ENCODE assay signal across 24 cellular contexts in genomic region chr15:98123834-98124233, GRCh38.
DNase-seq lines count a peak whose midpoint lies in the region; ATAC-seq and TF ChIP-seq lines count a peak whose summit lies in the region.
"Had no signal": no experiment of that assay in that cellular context is flagged by ENCODE, and none has a peak within 500 bp of the region (broad histone marks: within the 10 kb centered on the region; RNA-seq: fewer than 3 reads in every experiment).

No MANE protein-coding gene starts in this region.

- H3K4me1 ChIP-seq in SK-N-SH (ENCODE audit: control insufficient read depth in 1 of 2, insufficient read depth in 2 of 2, low read depth in 1 of 2, low read length in 1 of 2): no peaks in the 10 kb centered on the region; a peak in 1 of 4 replicates
- H3K4me1 ChIP-seq: BLaER1, heart left ventricle had no signal

- no peak overlapping the region for H3K9ac ChIP-seq in SK-N-SH
- H3K9ac ChIP-seq: BLaER1 had no signal

- H3K4me3 ChIP-seq in SK-N-SH (ENCODE audit: low read depth in 2 of 2, low read length in 1 of 2): no peak overlapping the region
- no peak overlapping the region for H3K4me3 ChIP-seq in fibroblast of the aortic adventitia (ENCODE audit: low read depth, low read length)
- H3K4me3 ChIP-seq: BLaER1, heart left ventricle had no signal

- peaks cover 9% of the 10 kb centered on the region for H3F3A ChIP-seq in SK-N-SH (replicated peaks; ENCODE audit: insufficient read depth)

- H3K27me3 ChIP-seq in SK-N-SH (ENCODE audit: insufficient read depth): no peaks in the 10 kb centered on the region
- H3K27me3 ChIP-seq: BLaER1 had no signal

- TF ChIP-seq EP300 in SK-N-SH (IDR thresholded peaks at IDR 0.05; ENCODE audit: borderline replicate concordance in 1 of 2, low read depth in 1 of 2, low read length in 1 of 2): no peak

- H2AFZ ChIP-seq in SK-N-SH (ENCODE audit: low read depth): peak overlapping the region; percentile 11; the same call in 1 of the 2 replicates

- H3K9me3 ChIP-seq in SK-N-SH: no peaks in the 10 kb centered on the region
- H3K9me3 ChIP-seq: BLaER1, heart left ventricle had no signal

- TF ChIP-seq CTCF in SK-N-SH (IDR thresholded peaks at IDR 0.05) (no peak), fibroblast of the aortic adventitia (IDR thresholded peaks at IDR 0.05; ENCODE audit: insufficient read depth, low read length) (no peak)

- H3K27ac ChIP-seq in SK-N-SH (ENCODE audit: low read depth in 2 of 2, low read length in 1 of 2): no peak overlapping the region
- H3K27ac ChIP-seq: 22Rv1, BLaER1, HL-60 had no signal

- H3K27ac Mint-ChIP-seq in activated CD4-positive, alpha-beta T cell treated with anti-CD3 and anti-CD28 coated beads, Interleukin-2, amount 10 ng/mL, durations not matched to agents 7 days and 5 days: no peak overlapping the region
- H3K27ac Mint-ChIP-seq: stimulated activated naive CD8-positive, alpha-beta T cell treated with anti-CD3 and anti-CD28 coated beads, Interleukin-15, amount 100 ng/mL, for 72 hours; type B pancreatic cell; WTC11 had no signal

- ATAC-seq in SK-N-SH treated with all-trans-retinoic acid at 6 μM for 48 hours (no peak), HG02571 (IDR thresholded peaks at IDR 0.05; ENCODE audit: unreplicated experiment) (no peak), GM18868 (IDR thresholded peaks at IDR 0.05; ENCODE audit: unreplicated experiment) (no peak)
- ATAC-seq: heart left ventricle; Panc1; stimulated activated naive CD8-positive, alpha-beta T cell treated with anti-CD3 and anti-CD28 coated beads, Interleukin-15, amount 100 ng/mL, for 72 hours; WTC11 had no signal

- H3K9me2 ChIP-seq in SK-N-SH: no peaks in the 10 kb centered on the region

- peak overlapping the region; percentile 44 for H3K4me2 ChIP-seq in SK-N-SH
- H3K4me2 ChIP-seq: BLaER1 had no signal

- no peak overlapping the region for H3K4me3 Mint-ChIP-seq in activated CD4-positive, alpha-beta T cell treated with anti-CD3 and anti-CD28 coated beads, Interleukin-2, amount 10 ng/mL, durations not matched to agents 7 days and 5 days
- H3K4me3 Mint-ChIP-seq: stimulated activated naive CD8-positive, alpha-beta T cell treated with anti-CD3 and anti-CD28 coated beads, Interleukin-15, amount 100 ng/mL, for 72 hours; type B pancreatic cell; WTC11 had no signal

- H3K79me2 ChIP-seq in SK-N-SH (ENCODE audit: insufficient read depth): no peaks in the 10 kb centered on the region

- no peaks in the 10 kb centered on the region for H3K9me3 Mint-ChIP-seq in activated CD4-positive, alpha-beta T cell treated with anti-CD3 and anti-CD28 coated beads, Interleukin-2, amount 10 ng/mL, durations not matched to agents 7 days and 5 days

- 0% methylated on average over 3 of the region's 6 CpGs for WGBS in SK-N-SH (ENCODE audit: low lambda C conversion rate)

- H3K36me3 Mint-ChIP-seq in activated CD4-positive, alpha-beta T cell treated with anti-CD3 and anti-CD28 coated beads, Interleukin-2, amount 10 ng/mL, durations not matched to agents 7 days and 5 days (ENCODE audit: low read depth): no peaks in the 10 kb centered on the region
- H3K36me3 Mint-ChIP-seq: WTC11 had no signal

- H3K4me1 Mint-ChIP-seq in activated CD4-positive, alpha-beta T cell treated with anti-CD3 and anti-CD28 coated beads, Interleukin-2, amount 10 ng/mL, durations not matched to agents 7 days and 5 days: no peaks in the 10 kb centered on the region
- H3K4me1 Mint-ChIP-seq: stimulated activated naive CD8-positive, alpha-beta T cell treated with anti-CD3 and anti-CD28 coated beads, Interleukin-15, amount 100 ng/mL, for 72 hours had no signal

- POLR2A ChIA-PET in SK-N-SH (lab: Yijun Ruan, JAX): no interaction called here
- POLR2A ChIA-PET in activated CD4-positive, alpha-beta T cell treated with anti-CD3 and anti-CD28 coated beads, Interleukin-2, amount 10 ng/mL, durations not matched to agents 7 days and 5 days (lab: Charles Lee): no interaction called here

- no peak for TF ChIP-seq RAD21 in SK-N-SH (IDR thresholded peaks at IDR 0.05; ENCODE audit: low read length)

- no peaks in the 10 kb centered on the region for H3K27me3 Mint-ChIP-seq in activated CD4-positive, alpha-beta T cell treated with anti-CD3 and anti-CD28 coated beads, Interleukin-2, amount 10 ng/mL, durations not matched to agents 7 days and 5 days

- no peaks in the 10 kb centered on the region for H3K36me3 ChIP-seq in SK-N-SH (replicated peaks in 1 of 2; ENCODE audit: control insufficient read depth in 1 of 2, insufficient read depth in 2 of 2, low read length in 1 of 2)
- H3K36me3 ChIP-seq: BLaER1, heart left ventricle had no signal

- H4K20me1 ChIP-seq in SK-N-SH (ENCODE audit: insufficient read depth): no peaks in the 10 kb centered on the region
- H4K20me1 ChIP-seq: BLaER1 had no signal

- CTCF ChIA-PET in SK-N-SH (lab: Yijun Ruan, JAX): no interaction called here
- CTCF ChIA-PET in activated CD4-positive, alpha-beta T cell treated with anti-CD3 and anti-CD28 coated beads, Interleukin-2, amount 10 ng/mL, durations not matched to agents 7 days and 5 days (lab: Charles Lee): no interaction called here

- no peak for DNase-seq in SK-N-SH
- peak; percentile 66 for DNase-seq in RPMI7951 (ENCODE audit: low read depth)
- peak; percentile 27 for DNase-seq in fibroblast of the aortic adventitia (ENCODE audit: low read depth)
- DNase-seq in midbrain (lab: John Stamatoyannopoulos, UW): no peak
- DNase-seq in activated CD4-positive, alpha-beta T cell treated with anti-CD3 and anti-CD28 coated beads, Interleukin-2, amount 10 ng/mL, durations not matched to agents 7 days and 5 days: no peak
- DNase-seq: activated CD4-positive, alpha-beta T cell treated with anti-CD3 and anti-CD28 coated beads, Interleukin-2, amount 50 U/mL, for 48 hours; activated naive CD4-positive, alpha-beta T cell; effector CD4-positive, alpha-beta T cell; heart left ventricle; NCI-H2081; NK-92 treated with Interleukin-12 subunit alpha and Interleukin-12 subunit beta, amount 100 ng/mL, for 24 hours; nucleus accumbens; stimulated activated CD4-positive, alpha-beta T cell treated with anti-CD3 and anti-CD28 coated beads, Interleukin-4, amount 100 ng/mL, for 4 hours; stimulated activated naive CD8-positive, alpha-beta T cell treated with anti-CD3 and anti-CD28 coated beads, Interleukin-15, amount 100 ng/mL, for 72 hours; T-helper 9 cell had no signal

TF ChIP-seq in SK-N-SH, 30 proteins besides CTCF, POLR2A, EP300 and RAD21:
- TF ChIP-seq GABPA (IDR thresholded peaks at IDR 0.05; ENCODE audit: low read depth) (no peak), TAF1 (IDR thresholded peaks at IDR 0.05; ENCODE audit: borderline replicate concordance, low read depth, low read length) (no peak), TEAD4 (IDR thresholded peaks at IDR 0.05; ENCODE audit: borderline replicate concordance, insufficient read depth) (no peak), RXRA (IDR thresholded peaks at IDR 0.05; ENCODE audit: borderline replicate concordance, low read depth) (no peak), SIN3A (IDR thresholded peaks at IDR 0.05; ENCODE audit: borderline replicate concordance, low read depth, low read length) (no peak), MEF2A (IDR thresholded peaks at IDR 0.05; ENCODE audit: borderline replicate concordance, low read depth) (no peak), EZH2phosphoT487 (IDR thresholded peaks at IDR 0.05; ENCODE audit: borderline replicate concordance, low read depth) (no peak), YY1 (IDR thresholded peaks at IDR 0.05; ENCODE audit: low read depth) (no peak), SMC3 (IDR thresholded peaks at IDR 0.05; ENCODE audit: low read depth, low read length) (no peak), RCOR1 (IDR thresholded peaks at IDR 0.05; ENCODE audit: low read length) (no peak), FOSL2 (IDR thresholded peaks at IDR 0.05; ENCODE audit: borderline replicate concordance, low read depth) (no peak), CHD2 (IDR thresholded peaks at IDR 0.05; ENCODE audit: low read length, partially characterized antibody) (no peak)
- TF ChIP-seq, protein P1, sequence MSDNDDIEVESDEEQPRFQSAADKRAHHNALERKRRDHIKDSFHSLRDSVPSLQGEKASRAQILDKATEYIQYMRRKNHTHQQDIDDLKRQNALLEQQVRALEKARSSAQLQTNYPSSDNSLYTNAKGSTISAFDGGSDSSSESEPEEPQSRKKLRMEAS (IDR thresholded peaks at IDR 0.05; ENCODE audit: low read depth): no peak
TF ChIP-seq in SK-N-SH: peak in this region for 0.

TF ChIP-seq in SK-N-SH treated with all-trans-retinoic acid at 6 μM for 48 hours, 23 proteins besides CTCF, POLR2A, EP300 and RAD21 (continues in another document):
- TF ChIP-seq PPARA (CRISPR knock-in tag; IDR thresholded peaks at IDR 0.05; ENCODE audit: borderline replicate concordance) (no peak), ZFP30 (CRISPR knock-in tag; IDR thresholded peaks at IDR 0.05) (no peak), TCF4 (CRISPR knock-in tag; IDR thresholded peaks at IDR 0.05; ENCODE audit: borderline replicate concordance) (no peak), CSDC2 (CRISPR knock-in tag; IDR thresholded peaks at IDR 0.05) (no peak), RARB (CRISPR knock-in tag; IDR thresholded peaks at IDR 0.05) (no peak), OSR1 (CRISPR knock-in tag; IDR thresholded peaks at IDR 0.05) (no peak), BACH2 (CRISPR knock-in tag; IDR thresholded peaks at IDR 0.05; ENCODE audit: borderline replicate concordance) (no peak), ZC3H10 (CRISPR knock-in tag; IDR thresholded peaks at IDR 0.05) (no peak), ZNF565 (CRISPR knock-in tag; conservative IDR thresholded peaks at IDR 0.05; ENCODE audit: low read depth) (no peak), ISL1 (CRISPR knock-in tag; IDR thresholded peaks at IDR 0.05) (no peak)
- TF ChIP-seq, protein P2, sequence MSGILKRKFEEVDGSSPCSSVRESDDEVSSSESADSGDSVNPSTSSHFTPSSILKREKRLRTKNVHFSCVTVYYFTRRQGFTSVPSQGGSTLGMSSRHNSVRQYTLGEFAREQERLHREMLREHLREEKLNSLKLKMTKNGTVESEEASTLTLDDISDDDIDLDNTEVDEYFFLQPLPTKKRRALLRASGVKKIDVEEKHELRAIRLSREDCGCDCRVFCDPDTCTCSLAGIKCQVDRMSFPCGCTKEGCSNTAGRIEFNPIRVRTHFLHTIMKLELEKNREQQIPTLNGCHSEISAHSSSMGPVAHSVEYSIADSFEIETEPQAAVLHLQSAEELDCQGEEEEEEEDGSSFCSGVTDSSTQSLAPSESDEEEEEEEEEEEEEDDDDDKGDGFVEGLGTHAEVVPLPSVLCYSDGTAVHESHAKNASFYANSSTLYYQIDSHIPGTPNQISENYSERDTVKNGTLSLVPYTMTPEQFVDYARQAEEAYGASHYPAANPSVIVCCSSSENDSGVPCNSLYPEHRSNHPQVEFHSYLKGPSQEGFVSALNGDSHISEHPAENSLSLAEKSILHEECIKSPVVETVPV (CRISPR knock-in tag; IDR thresholded peaks at IDR 0.05): no peak

Comparison
In these comparisons a context has a peak if more than half of its experiments do, and no peak if none do; other contexts are left out.
1. DNase-seq: peak in RPMI7951 (single experiment) and fibroblast of the aortic adventitia (single experiment); none in SK-N-SH (single experiment), midbrain (single experiment) and activated CD4-positive, alpha-beta T cell treated with anti-CD3 and anti-CD28 coated beads, Interleukin-2, amount 10 ng/mL, durations not matched to agents 7 days and 5 days (single experiment).